ENCODE assay signal across 26 cellular contexts in genomic region chr16:12818331-12818730, GRCh38.
"Had no signal": no experiment of that assay in that cellular context is flagged by ENCODE, and none has a peak within 500 bp of the region (broad histone marks: within the 10 kb centered on the region; RNA-seq: fewer than 3 reads in every experiment).

No MANE protein-coding gene starts in this region.

- H3K27me3 ChIP-seq: pancreas, sigmoid colon, spleen, suprapubic skin, tibial artery, upper lobe of right lung had no signal

- H3K4me1 Mint-ChIP-seq: immature natural killer cell had no signal

- H3K4me3 Mint-ChIP-seq: immature natural killer cell; naive thymus-derived CD4-positive, alpha-beta T cell; natural killer cell treated with Interleukin-12 subunit alpha and Interleukin-12 subunit beta and Interleukin-15 and Interleukin-18, amount 100 ng/mL, for 72 hours; stimulated activated memory B cell treated with anti-CD40 and anti-IgM and Interleukin-4, amounts not matched to agents 10 μg/mL and 1 μg/mL and 100 μg/mL, for 72 hours had no signal

- H3K9me3 ChIP-seq: left ventricle myocardium inferior, mucosa of descending colon, pancreas, prostate gland, sigmoid colon, spleen, suprapubic skin, thoracic aorta, tibial artery, upper lobe of right lung had no signal

- H3K9me3 Mint-ChIP-seq: natural killer cell treated with Interleukin-12 subunit alpha and Interleukin-12 subunit beta and Interleukin-15 and Interleukin-18, amount 100 ng/mL, for 72 hours had no signal

- DNase-seq: hypothalamus; immature natural killer cell; left ventricle myocardium inferior; mesendoderm; midbrain; mucosa of descending colon; naive thymus-derived CD4-positive, alpha-beta T cell; nucleus accumbens; pancreas; retina; right cardiac atrium; sigmoid colon; small intestine; spleen; stimulated activated CD4-positive, alpha-beta T cell treated with anti-CD3 and anti-CD28 coated beads, Interleukin-4, amount 100 ng/mL, for 24 hours; stimulated activated naive CD4-positive, alpha-beta T cell treated with Interleukin-2 at 50 U/mL for 16 hours; tibial artery; upper lobe of right lung had no signal

- H3K27ac Mint-ChIP-seq: immature natural killer cell; naive thymus-derived CD4-positive, alpha-beta T cell; natural killer cell treated with Interleukin-12 subunit alpha and Interleukin-12 subunit beta and Interleukin-15 and Interleukin-18, amount 100 ng/mL, for 72 hours; stimulated activated memory B cell treated with anti-CD40 and anti-IgM and Interleukin-4, amounts not matched to agents 10 μg/mL and 1 μg/mL and 100 μg/mL, for 72 hours had no signal

- H3K4me1 ChIP-seq: left ventricle myocardium inferior, pancreas, prostate gland, sigmoid colon, suprapubic skin had no signal

- FAIRE-seq: islet of Langerhans, pancreas, small intestine, urothelium cell line had no signal

- ATAC-seq: mucosa of descending colon; naive thymus-derived CD4-positive, alpha-beta T cell; natural killer cell treated with Interleukin-12 subunit alpha and Interleukin-12 subunit beta and Interleukin-15 and Interleukin-18, amount 100 ng/mL, for 72 hours; pancreas; right cardiac atrium; stimulated activated memory B cell treated with anti-CD40 and anti-IgM and Interleukin-4, amounts not matched to agents 10 μg/mL and 1 μg/mL and 100 μg/mL, for 72 hours; upper lobe of right lung had no signal

- H3K36me3 ChIP-seq: left ventricle myocardium inferior, pancreas, prostate gland, sigmoid colon, spleen, suprapubic skin, thoracic aorta, tibial artery, upper lobe of right lung had no signal

- H3K36me3 Mint-ChIP-seq: immature natural killer cell; natural killer cell treated with Interleukin-12 subunit alpha and Interleukin-12 subunit beta and Interleukin-15 and Interleukin-18, amount 100 ng/mL, for 72 hours; stimulated activated memory B cell treated with anti-CD40 and anti-IgM and Interleukin-4, amounts not matched to agents 10 μg/mL and 1 μg/mL and 100 μg/mL, for 72 hours had no signal

- H3K27me3 Mint-ChIP-seq: naive thymus-derived CD4-positive, alpha-beta T cell had no signal

- H3K4me3 ChIP-seq: left ventricle myocardium inferior, lung, mucosa of descending colon, pancreas, prostate gland, sigmoid colon, spleen, suprapubic skin, thoracic aorta, tibial artery, upper lobe of right lung had no signal

- H3K27ac ChIP-seq: left ventricle myocardium inferior, pancreas, prostate gland, sigmoid colon, suprapubic skin, thoracic aorta, tibial artery, upper lobe of right lung had no signal
